ENCODE assay signal across 8 cellular contexts in genomic region chr7:100874300-100874576, GRCh38. TPM values are rescaled to one million over a fixed set of nuclear protein-coding genes. Genes with fewer than 3 reads are reported as not detected.
DNase-seq lines count a peak whose midpoint lies in the region; ATAC-seq, FAIRE-seq and TF ChIP-seq lines count a peak whose summit lies in the region.

No MANE protein-coding gene starts in this region.

- H3K4me1 ChIP-seq in mesodermal cell (ENCODE audit: control insufficient read depth, insufficient read depth, low read length, poor library complexity, severe bottlenecking) (peaks cover 18% of the 10 kb centered on the region), aorta (ENCODE audit: control insufficient read depth in 1 of 2, insufficient read depth in 2 of 2, low read length in 2 of 2) (no peaks in the 10 kb centered on the region)

- H3K27ac ChIP-seq in mesodermal cell (ENCODE audit: low read depth, low read length, severe bottlenecking) (peak overlapping the region; percentile 88), aorta (ENCODE audit: low read depth in 1 of 2, low read length in 2 of 2) (peak overlapping the region; percentile 10 to 95)

- no peak for FAIRE-seq in bronchial epithelial cell (lab: Jason Lieb, UNC)

- peak; percentile 18 for DNase-seq in Right ventricle myocardium inferior (ENCODE audit: missing footprints)
- DNase-seq in cardiac septum (ENCODE audit: low spot score), result no peak
- no peak for DNase-seq in bronchial epithelial cell (ENCODE audit: low read depth)
- no peak for DNase-seq in aorta
- DNase-seq in cortex of kidney (lab: John Stamatoyannopoulos, UW), result no peak
- DNase-seq in NCI-H2107 treated with DMSO at 0.1 percent for 48 hours (lab: John Stamatoyannopoulos, UW; ENCODE audit: unreplicated experiment), result no peak
- no peak for DNase-seq in LoVo (ENCODE audit: low spot score)

- H3K36me3 ChIP-seq in bronchial epithelial cell (ENCODE audit: control insufficient read depth, insufficient read depth, low read length) (peaks cover 24% of the 10 kb centered on the region), mesodermal cell (ENCODE audit: control insufficient read depth, insufficient read depth, low read length) (peaks cover 81% of the 10 kb centered on the region), aorta (ENCODE audit: control insufficient read depth in 1 of 2, insufficient read depth in 2 of 2, low read length in 1 of 2) (no peaks in the 10 kb centered on the region)

- H3K4me3 ChIP-seq in bronchial epithelial cell (ENCODE audit: low read depth, low read length) (peak overlapping the region; percentile 87), mesodermal cell (ENCODE audit: extremely low read depth, insufficient read depth, low read length, poor library complexity, severe bottlenecking) (peak overlapping the region; percentile 100), aorta (ENCODE audit: low read length in 2 of 2) (peak overlapping the region in 1 of 2 donors; percentile 3)

- intact Hi-C loops in Right ventricle myocardium inferior (cut with DNase I) (loop anchor here (2.0 kb wide), 1 partner anchor 15 kb away; the partner anchor contains the start of gene UFSP1), cardiac septum (cut with DNase I) (loop anchor here (5.0 kb wide), 1 partner anchor 167 kb away; the partner anchor contains the start of gene POP7), aorta (cut with DNase I) (no loop called here)

- no peaks in the 10 kb centered on the region for H3K9me3 ChIP-seq in mesodermal cell (ENCODE audit: control insufficient read depth, low read length)
- no peaks in the 10 kb centered on the region for H3K9me3 ChIP-seq in aorta (ENCODE audit: control insufficient read depth, low read length)

- 80 to 94% methylated on average over 8 of the region's 8 CpGs for WGBS in mesodermal cell (ENCODE audit: insufficient coverage in 2 of 2), 2 experiments
- WGBS in aorta, 2 donors, result 56 to 66% methylated on average over 8 of the region's 8 CpGs

- TF ChIP-seq CTCF in bronchial epithelial cell (IDR thresholded peaks at IDR 0.05; ENCODE audit: insufficient read depth, low read length, severe bottlenecking), result no peak

- ATAC-seq in Right ventricle myocardium inferior (peak; percentile 3), aorta (ENCODE audit: low FRiP score) (no peak)

- H3K27me3 ChIP-seq in bronchial epithelial cell (ENCODE audit: control insufficient read depth, insufficient read depth, low read length) (no peaks in the 10 kb centered on the region), aorta (ENCODE audit: control insufficient read depth in 1 of 2, insufficient read depth in 2 of 2, low read length in 1 of 2) (no peaks in the 10 kb centered on the region)

RNA-seq across cellular contexts. Expression of gene SRRT, which starts 0.7 kb away (rescaled TPM):
- total RNA-seq in Right ventricle myocardium inferior (70.5 TPM), cardiac septum (62.9 TPM), bronchial epithelial cell (26.9 and 29.3 TPM in 2 replicates), aorta (100 to 1,000 TPM in 1 of 2 donors, 10 to 100 TPM in 1; 95.5 to 118 TPM)
- 89.6 TPM for polyA plus RNA-seq in mesodermal cell (2013, experiment 1 of 2)
- polyA plus RNA-seq in mesodermal cell (2013, experiment 2 of 2), result 82.7 TPM
- 100 to 1,000 TPM in 1 of 2 donors, 10 to 100 TPM in 1; 22.2 to 151 TPM for polyA plus RNA-seq in aorta

RNA-seq across cellular contexts. Expression of gene TRIP6, which starts 7.1 kb away (rescaled TPM):
- total RNA-seq in Right ventricle myocardium inferior (15.5 TPM), cardiac septum (24.4 TPM), bronchial epithelial cell (33.0 and 70.3 TPM in 2 replicates), aorta (10 to 100 TPM; 77.3 to 80.3 TPM)
- 86.0 TPM for polyA plus RNA-seq in mesodermal cell (2013, experiment 1 of 2)
- polyA plus RNA-seq in mesodermal cell (2013, experiment 2 of 2), result 68.8 TPM
- 100 to 1,000 TPM in 1 of 2 donors, 10 to 100 TPM in 1; 39.3 to 136 TPM for polyA plus RNA-seq in aorta

RNA-seq across cellular contexts. Expression of gene UFSP1, which starts 15.3 kb away (rescaled TPM):
- total RNA-seq in Right ventricle myocardium inferior, result 1.9 TPM
- 2.1 TPM for total RNA-seq in cardiac septum
- 4.2 and 4.7 TPM in 2 replicates for total RNA-seq in bronchial epithelial cell
- 1.5 TPM for polyA plus RNA-seq in mesodermal cell (2013, experiment 1 of 2)
- polyA plus RNA-seq in mesodermal cell (2013, experiment 2 of 2), result 0.86 TPM
- 1 to 10 TPM; 2.0 to 2.6 TPM for total RNA-seq in aorta
- polyA plus RNA-seq in aorta, result 1 to 10 TPM; 1.5 to 2.0 TPM

RNA-seq across cellular contexts. Expression of gene ACHE, which starts 21.4 kb away (rescaled TPM):
- 0.73 TPM for total RNA-seq in Right ventricle myocardium inferior
- 2.1 TPM for total RNA-seq in cardiac septum
- 0.13 TPM in 1 of 2 replicates, not detected in the other for total RNA-seq in bronchial epithelial cell
- 16.8 TPM for polyA plus RNA-seq in mesodermal cell (2013, experiment 1 of 2)
- 12.7 TPM for polyA plus RNA-seq in mesodermal cell (2013, experiment 2 of 2)
- 1 to 10 TPM; 2.0 to 2.6 TPM for total RNA-seq in aorta
- polyA plus RNA-seq in aorta, result 1 to 10 TPM; 1.0 to 1.1 TPM

RNA-seq across cellular contexts. Expression of gene SLC12A9, which starts 21.7 kb away (rescaled TPM):
- 10.2 TPM for total RNA-seq in Right ventricle myocardium inferior
- total RNA-seq in cardiac septum, result 6.9 TPM
- 6.5 and 7.6 TPM in 2 replicates for total RNA-seq in bronchial epithelial cell
- 16.4 TPM for polyA plus RNA-seq in mesodermal cell (2013, experiment 1 of 2)
- 14.7 TPM for polyA plus RNA-seq in mesodermal cell (2013, experiment 2 of 2)
- total RNA-seq in aorta, result 10 to 100 TPM; 20.3 to 34.3 TPM
- 10 to 100 TPM in 1 of 2 donors, 1 to 10 TPM in 1; 8.5 to 43.9 TPM for polyA plus RNA-seq in aorta

Comparison
In these comparisons a context has a peak if more than half of its experiments do, and no peak if none do; other contexts are left out.
1. intact Hi-C loops: an anchor here in Right ventricle myocardium inferior (2.0 kb wide) and cardiac septum (5.0 kb wide); none called in aorta.